ENCODE assay signal across 1 cellular context in genomic region chr10:130193493-130194193, GRCh38.
TF ChIP-seq lines count a peak whose summit lies in the region.

No MANE protein-coding gene starts in this region.

TF ChIP-seq in K562, 482 proteins besides CTCF, POLR2A, EP300 and RAD21 (continued from another document):
- TF ChIP-seq, protein P1, sequence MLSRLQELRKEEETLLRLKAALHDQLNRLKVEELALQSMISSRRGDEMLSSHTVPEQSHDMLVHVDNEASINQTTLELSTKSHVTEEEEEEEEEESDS (CRISPR knock-in tag; IDR thresholded peaks at IDR 0.05) = no peak
